ENCODE assay signal across 13 cellular contexts in genomic region chr5:14507156-14507941, GRCh38.
"Had no signal": no experiment of that assay in that cellular context is flagged by ENCODE, and none has a peak within 500 bp of the region (broad histone marks: within the 10 kb centered on the region; RNA-seq: fewer than 3 reads in every experiment).

No MANE protein-coding gene starts in this region.

- H3K27ac ChIP-seq: epithelial cell of prostate, lower lobe of right lung, testis, WERI-Rb-1 had no signal

- H3K27me3 ChIP-seq: dorsolateral prefrontal cortex, testis had no signal

- FAIRE-seq: frontal cortex, keratinocyte had no signal

- H3K9me3 ChIP-seq: lower lobe of right lung, testis had no signal

- DNase-seq: activated CD4-positive, alpha-beta T cell treated with anti-CD3 and anti-CD28 coated beads, Interleukin-2, amount 50 U/mL, for 48 hours; amniotic stem cell; dorsolateral prefrontal cortex; hypothalamus; lower lobe of right lung; occipital lobe; stimulated activated CD4-positive, alpha-beta T cell treated with anti-CD3 and anti-CD28 coated beads, Interleukin-2, amount 100 ng/mL, for 24 hours; T-helper 2 cell; testis; WERI-Rb-1 had no signal

- H3K4me3 ChIP-seq: dorsolateral prefrontal cortex, lower lobe of right lung, testis had no signal

- H3K4me1 ChIP-seq: lower lobe of right lung had no signal
